ENCODE assay signal across 10 cellular contexts in the genomic region with DNA sequence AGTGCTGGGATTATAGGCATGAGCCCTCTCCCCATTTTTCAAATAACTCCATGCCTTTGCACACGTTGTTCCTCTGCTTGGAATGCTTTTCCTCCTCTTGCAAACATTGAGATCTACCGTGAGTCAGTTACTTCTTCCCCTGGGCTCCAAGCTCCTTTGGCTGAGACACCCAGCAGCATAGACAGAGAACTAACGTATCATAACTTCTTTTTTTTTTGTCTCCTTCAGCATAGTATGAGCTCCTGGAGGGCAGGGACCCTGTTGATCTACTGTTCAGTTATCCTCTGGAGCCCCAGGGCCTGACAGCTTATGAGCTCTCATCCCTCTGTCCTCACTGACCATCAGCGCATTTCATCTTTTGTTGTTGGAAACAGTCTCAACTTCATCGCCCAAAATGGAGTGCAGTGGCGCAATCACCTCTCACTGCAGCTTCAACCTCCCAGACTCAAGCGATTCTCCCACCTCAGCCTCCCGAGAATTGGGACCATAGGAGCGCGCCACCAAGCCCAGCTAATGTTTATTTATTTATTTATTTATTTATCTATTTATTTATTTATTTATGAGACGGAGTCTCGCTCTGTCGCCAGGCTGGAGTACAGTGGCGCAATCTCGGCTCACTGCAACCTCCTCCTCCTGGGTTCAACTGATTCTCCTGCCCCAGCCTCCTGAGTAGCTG. TPM values are rescaled to one million over a fixed set of nuclear protein-coding genes. Genes with fewer than 3 reads are reported as not detected.
A peak's percentile ranks its signal among the peaks of the same experiment; 100 is the strongest.
DNase-seq lines count a peak whose midpoint lies in the region; ATAC-seq and TF ChIP-seq lines count a peak whose summit lies in the region.
"Had no signal": no experiment of that assay in that cellular context is flagged by ENCODE, and none has a peak within 500 bp of the region (broad histone marks: within the 10 kb centered on the region; RNA-seq: fewer than 3 reads in every experiment).

No MANE protein-coding gene starts in this region.

- TF ChIP-seq CTCF in Calu3 (IDR thresholded peaks at IDR 0.05; ENCODE audit: unreplicated experiment), result no peak
- no peak for TF ChIP-seq CTCF in neural progenitor cell (IDR thresholded peaks at IDR 0.05)

- CTCF ChIA-PET in Calu3 (lab: Charles Lee), result interaction anchor here (2.2 kb wide), 1 partner anchor 56 kb away, joined by 11 read pairs; no protein-coding TSS in a partner anchor

- no peaks in the 10 kb centered on the region for H3K9me3 Mint-ChIP-seq in Calu3 (ENCODE audit: low read depth, unreplicated experiment)
- H3K9me3 Mint-ChIP-seq in activated naive CD8-positive, alpha-beta T cell treated with anti-CD3 and anti-CD28 coated beads, Interleukin-2, amount 50 U/mL, for 24 hours, result no peaks in the 10 kb centered on the region
- H3K9me3 Mint-ChIP-seq in neural progenitor cell, result peaks cover 7% of the 10 kb centered on the region
- H3K9me3 Mint-ChIP-seq: central memory CD8-positive, alpha-beta T cell had no signal

- H3K9ac ChIP-seq in BLaER1, result no peak overlapping the region
- H3K9ac ChIP-seq in neural progenitor cell, result no peak overlapping the region

- ATAC-seq in activated naive CD8-positive, alpha-beta T cell treated with anti-CD3 and anti-CD28 coated beads, Interleukin-2, amount 50 U/mL, for 24 hours, result no peak
- no peak for ATAC-seq in GM21619 (IDR thresholded peaks at IDR 0.05; ENCODE audit: unreplicated experiment)

- H3K4me2 ChIP-seq in BLaER1, result peak overlapping the region; percentile 94
- H3K4me2 ChIP-seq in neural progenitor cell, result no peak overlapping the region

- H3K27me3 ChIP-seq in BLaER1 (no peaks in the 10 kb centered on the region), neural progenitor cell (no peaks in the 10 kb centered on the region)

- H3K4me3 Mint-ChIP-seq in Calu3 (ENCODE audit: low read depth, unreplicated experiment) (no peak overlapping the region), neural progenitor cell (peak overlapping the region; percentile 65)
- H3K4me3 Mint-ChIP-seq in activated naive CD8-positive, alpha-beta T cell treated with anti-CD3 and anti-CD28 coated beads, Interleukin-2, amount 50 U/mL, for 24 hours, result peak overlapping the region; percentile 46
- H3K4me3 Mint-ChIP-seq: central memory CD8-positive, alpha-beta T cell had no signal

- H3K9me3 ChIP-seq in BLaER1 (no peaks in the 10 kb centered on the region), neural progenitor cell (ENCODE audit: low read depth) (no peaks in the 10 kb centered on the region)

- H3K27ac Mint-ChIP-seq in Calu3 (ENCODE audit: unreplicated experiment) (peak overlapping the region; percentile 50), neural progenitor cell (no peak overlapping the region)
- no peak overlapping the region for H3K27ac Mint-ChIP-seq in activated naive CD8-positive, alpha-beta T cell treated with anti-CD3 and anti-CD28 coated beads, Interleukin-2, amount 50 U/mL, for 24 hours

- intact Hi-C loops in Calu3 (cut with micrococcal nuclease; ENCODE audit: unreplicated experiment), result no loop called here

- H3K36me3 ChIP-seq in BLaER1 (peaks cover 37% of the 10 kb centered on the region), neural progenitor cell (no peaks in the 10 kb centered on the region)

- H3K4me1 Mint-ChIP-seq in Calu3 (ENCODE audit: low read depth, unreplicated experiment) (no peaks in the 10 kb centered on the region), neural progenitor cell (peaks cover 29% of the 10 kb centered on the region)
- H3K4me1 Mint-ChIP-seq in activated naive CD8-positive, alpha-beta T cell treated with anti-CD3 and anti-CD28 coated beads, Interleukin-2, amount 50 U/mL, for 24 hours, result peaks cover 33% of the 10 kb centered on the region

- H3K4me3 ChIP-seq in BLaER1 (no peak overlapping the region), neural progenitor cell (no peak overlapping the region)

- H3K36me3 Mint-ChIP-seq in Calu3 (ENCODE audit: insufficient read depth, unreplicated experiment) (peaks cover 16% of the 10 kb centered on the region), neural progenitor cell (peaks cover 20% of the 10 kb centered on the region)
- H3K36me3 Mint-ChIP-seq in activated naive CD8-positive, alpha-beta T cell treated with anti-CD3 and anti-CD28 coated beads, Interleukin-2, amount 50 U/mL, for 24 hours (ENCODE audit: low read depth), result peaks cover 24% of the 10 kb centered on the region

- H3K79me2 ChIP-seq in neural progenitor cell (ENCODE audit: low read depth), result peaks cover 38% of the 10 kb centered on the region

- H3K27me3 Mint-ChIP-seq in Calu3 (ENCODE audit: unreplicated experiment) (no peaks in the 10 kb centered on the region), neural progenitor cell (ENCODE audit: insufficient read depth, low read depth) (peaks cover 8% of the 10 kb centered on the region)
- peaks cover 4% of the 10 kb centered on the region for H3K27me3 Mint-ChIP-seq in activated naive CD8-positive, alpha-beta T cell treated with anti-CD3 and anti-CD28 coated beads, Interleukin-2, amount 50 U/mL, for 24 hours
- H3K27me3 Mint-ChIP-seq: central memory CD8-positive, alpha-beta T cell had no signal

- H3K4me1 ChIP-seq in BLaER1 (peaks cover 39% of the 10 kb centered on the region), neural progenitor cell (peaks cover 19% of the 10 kb centered on the region)

- BruUV-seq in Calu3 (replicated peaks; lab: Mats Ljungman, UMichigan), result no TSS peak

- H3K27ac ChIP-seq in BLaER1 (no peak overlapping the region), neural progenitor cell (no peak overlapping the region)

- DNase-seq in Calu3 (no peak), neural progenitor cell (ENCODE audit: low spot score) (no peak), hippocampal formation (lab: John Stamatoyannopoulos, UW) (no peak), NOMO-1 (lab: John Stamatoyannopoulos, UW; ENCODE audit: unreplicated experiment in 2 of 2) (no peak)
- no peak for DNase-seq in activated naive CD8-positive, alpha-beta T cell treated with anti-CD3 and anti-CD28 coated beads, Interleukin-2, amount 50 U/mL, for 24 hours
- DNase-seq: DMS 273 treated with DMSO at 0.1 percent for 48 hours, NCI-H2107 had no signal

- no peak overlapping the region for H2AFZ ChIP-seq in neural progenitor cell (replicated peaks)

- no peaks in the 10 kb centered on the region for H4K20me1 ChIP-seq in BLaER1
- peaks cover 17% of the 10 kb centered on the region for H4K20me1 ChIP-seq in neural progenitor cell (ENCODE audit: low read depth)

- H3F3A ChIP-seq in neural progenitor cell (ENCODE audit: low read depth), result peaks cover 32% of the 10 kb centered on the region

RNA-seq across cellular contexts. Expression of gene SPAG7, which starts 2.2 kb away (rescaled TPM):
- total RNA-seq in Calu3 (2022), result 34.3 and 34.9 TPM in 2 replicates
- total RNA-seq in neural progenitor cell (ENCODE audit: low replicate concordance), result 79.7 and 97.6 TPM in 2 replicates

RNA-seq across cellular contexts. Expression of gene ENO3, which starts 14.5 kb away (rescaled TPM):
- total RNA-seq in Calu3 (2022), result 12.3 and 12.9 TPM in 2 replicates
- 20.8 and 24.5 TPM in 2 replicates for total RNA-seq in neural progenitor cell (ENCODE audit: low replicate concordance)

RNA-seq across cellular contexts. Expression of gene PFN1, which starts 17.1 kb away (rescaled TPM):
- total RNA-seq in Calu3 (2022) (580 and 605 TPM in 2 replicates), neural progenitor cell (ENCODE audit: low replicate concordance) (203 and 458 TPM in 2 replicates)

RNA-seq across cellular contexts. Expression of gene CAMTA2, which starts 22.0 kb away (rescaled TPM):
- total RNA-seq in Calu3 (2022) (21.4 and 32.3 TPM in 2 replicates), neural progenitor cell (ENCODE audit: low replicate concordance) (0.34 and 1.8 TPM in 2 replicates)

RNA-seq across cellular contexts. Expression of gene RNF167, which starts 25.4 kb away (rescaled TPM):
- 65.2 and 77.0 TPM in 2 replicates for total RNA-seq in Calu3 (2022)
- total RNA-seq in neural progenitor cell (ENCODE audit: low replicate concordance), result 43.9 and 82.1 TPM in 2 replicates
